7 cellular contexts compared by ENCODE assay signal in the genomic region with DNA sequence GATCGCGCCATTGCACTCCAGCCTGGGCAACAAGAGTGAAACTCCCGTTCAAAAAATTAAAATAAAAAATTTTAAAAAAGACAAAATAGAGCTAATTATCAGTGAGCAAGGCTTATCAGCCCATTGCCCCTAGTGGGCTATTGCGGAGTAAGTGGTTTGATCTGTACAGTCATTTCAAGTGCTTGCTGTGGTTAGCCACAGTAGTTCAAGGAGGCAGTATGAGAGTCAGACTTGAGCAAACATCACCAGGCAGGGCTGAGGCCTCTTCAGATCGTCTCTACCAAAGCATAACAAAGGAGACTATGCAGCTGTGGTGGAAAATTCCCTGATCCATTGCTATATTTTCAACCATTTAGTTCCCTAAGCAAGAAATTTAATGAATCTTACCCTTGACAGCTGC. TPM values are rescaled to one million over a fixed set of nuclear protein-coding genes. Genes with fewer than 3 reads are reported as not detected.
DNase-seq lines count a peak whose midpoint lies in the region; ATAC-seq and TF ChIP-seq lines count a peak whose summit lies in the region.

No MANE protein-coding gene starts in this region.

- H2AK5ac ChIP-seq in IMR-90 (ENCODE audit: low read depth, low read length) = 0 out of 2 replicates have a peak overlapping the region, but pooled peaks have one; percentile 37

- H2BK5ac ChIP-seq in IMR-90 (ENCODE audit: low read depth, low read length, poor library complexity, severe bottlenecking) = no peak overlapping the region

- peaks cover 7% of the 10 kb centered on the region for H3K4me1 ChIP-seq in IMR-90 (ENCODE audit: control insufficient read depth, insufficient read depth, low read length)
- H3K4me1 ChIP-seq in uterus = no peaks in the 10 kb centered on the region
- H3K4me1 ChIP-seq in gastrocnemius medialis = peaks cover 7 to 8% of the 10 kb centered on the region in 2 donors

- DNase-seq in IMR-90 (peak; percentile 98), memory B cell (ENCODE audit: low spot score in 2 of 2) (no peak), uterus (no peak), gastrocnemius medialis (no peak)
- DNase-seq in activated CD4-positive, alpha-beta T cell treated with anti-CD3 and anti-CD28 coated beads, Interleukin-2, amount 50 U/mL, for 1 hour = peak; percentile 36

- 0 out of 2 replicates have a peak overlapping the region, but pooled peaks have one; percentile 13 for H3K4ac ChIP-seq in IMR-90 (ENCODE audit: low read depth, low read length)

- H3K9me3 ChIP-seq in IMR-90 (ENCODE audit: control insufficient read depth, insufficient read depth, low read length) = no peaks in the 10 kb centered on the region
- H3K9me3 ChIP-seq in uterus = no peaks in the 10 kb centered on the region
- no peaks in the 10 kb centered on the region for H3K9me3 ChIP-seq in gastrocnemius medialis

- H3K4me3 ChIP-seq in IMR-90 (ENCODE audit: insufficient read depth, low read depth, low read length) = no peak overlapping the region
- H3K4me3 ChIP-seq in uterus = no peak overlapping the region
- H3K4me3 ChIP-seq in gastrocnemius medialis = no peak overlapping the region

- peak; percentile 85 for ATAC-seq in GM18505 (IDR thresholded peaks at IDR 0.05; ENCODE audit: unreplicated experiment)
- peak; percentile 84 for ATAC-seq in GM21737 (IDR thresholded peaks at IDR 0.05; ENCODE audit: unreplicated experiment)
- ATAC-seq in IMR-90 (ENCODE audit: low read depth) = peak; percentile 8; the same call in 1 of the 2 replicates
- peak; percentile 78 for ATAC-seq in memory B cell (ENCODE audit: low read depth)
- no peak for ATAC-seq in gastrocnemius medialis

- no peak overlapping the region for H3K4me3 Mint-ChIP-seq in memory B cell

- TF ChIP-seq CTCF in IMR-90 (conservative IDR thresholded peaks at IDR 0.05; ENCODE audit: low read depth, low read length) = peak; percentile 48
- TF ChIP-seq CTCF in uterus (IDR thresholded peaks at IDR 0.05) = no peak
- no peak for TF ChIP-seq CTCF in gastrocnemius medialis (IDR thresholded peaks at IDR 0.05 in 4 of 5, conservative IDR thresholded peaks at IDR 0.05 in 1 of 5)

- intact Hi-C loops in IMR-90 (cut with micrococcal nuclease) (no loop called here), uterus (cut with DNase I; ENCODE audit: low total_unique reads) (no loop called here), gastrocnemius medialis (cut with DNase I; ENCODE audit: low total_unique reads) (no loop called here)

- H3K4me1 Mint-ChIP-seq in memory B cell = peaks cover 18% of the 10 kb centered on the region

- peaks cover 2% of the 10 kb centered on the region for H3K9me3 Mint-ChIP-seq in memory B cell

- H3K9me1 ChIP-seq in IMR-90 (ENCODE audit: insufficient read depth, low read length) = no peaks in the 10 kb centered on the region

- POLR2A ChIA-PET in IMR-90 (lab: Charles Lee; ENCODE audit: unreplicated experiment) = no interaction called here

- H3K14ac ChIP-seq in IMR-90 (replicated peaks; ENCODE audit: low read depth, low read length) = 0 out of 2 replicates have a peak overlapping the region, but pooled peaks have one; percentile 0

- H3K27me3 Mint-ChIP-seq in memory B cell = peaks cover 12% of the 10 kb centered on the region

- BruUV-seq in IMR-90 (replicated peaks; lab: Mats Ljungman, UMichigan) = no TSS peak

- in situ Hi-C loops in IMR-90 (cut with MboI; ENCODE audit: low sequenced_read_pairs) = no loop called here
- in situ Hi-C loops in gastrocnemius medialis (cut with MboI; ENCODE audit: low sequenced_read_pairs in 4 of 4) = loop anchor here in 1 of 4 donors (25.0 kb wide), 1 partner anchor 311 kb away; no protein-coding TSS in a partner anchor

- no peak overlapping the region for H2BK20ac ChIP-seq in IMR-90 (ENCODE audit: low read depth, low read length)

- H3K56ac ChIP-seq in IMR-90 (ENCODE audit: extremely low read depth, insufficient read depth, low read length) = no peak overlapping the region

- TF ChIP-seq RAD21 in IMR-90 (IDR thresholded peaks at IDR 0.05; ENCODE audit: low read length) = no peak

- peak overlapping the region; percentile 22; the same call in 1 of the 2 replicates for H3K4me2 ChIP-seq in IMR-90 (ENCODE audit: low read depth, low read length)

- no peaks in the 10 kb centered on the region for H3K27me3 ChIP-seq in IMR-90 (ENCODE audit: control insufficient read depth, insufficient read depth, low read length)
- H3K27me3 ChIP-seq in uterus = no peaks in the 10 kb centered on the region
- no peaks in the 10 kb centered on the region for H3K27me3 ChIP-seq in gastrocnemius medialis

- no peak overlapping the region for H4K91ac ChIP-seq in IMR-90 (ENCODE audit: insufficient read depth, low read depth, low read length)

- H4K5ac ChIP-seq in IMR-90 (ENCODE audit: low read depth, low read length) = peak overlapping the region; percentile 51; the same call in 1 of the 2 replicates

- H3K9ac ChIP-seq in IMR-90 (ENCODE audit: low read depth, low read length) = peak overlapping the region; percentile 13; the same call in 1 of the 2 replicates

- no peaks in the 10 kb centered on the region; the same call in none of the 2 replicates for H4K20me1 ChIP-seq in IMR-90 (ENCODE audit: insufficient read depth, low read length)

- H3K23ac ChIP-seq in IMR-90 (ENCODE audit: low read depth, low read length) = no peak overlapping the region

- H3K36me3 ChIP-seq in IMR-90 (ENCODE audit: control insufficient read depth, insufficient read depth, low read length) (peaks cover 8% of the 10 kb centered on the region), uterus (no peaks in the 10 kb centered on the region), gastrocnemius medialis (no peaks in the 10 kb centered on the region)

- TF ChIP-seq POLR2A in GM18505 (IDR thresholded peaks at IDR 0.05; ENCODE audit: borderline replicate concordance, extremely low read depth, insufficient read depth, insufficient read length) (no peak), IMR-90 (IDR thresholded peaks at IDR 0.05; ENCODE audit: low read depth, low read length) (no peak), uterus (IDR thresholded peaks at IDR 0.05) (no peak), gastrocnemius medialis (IDR thresholded peaks at IDR 0.05) (no peak)

- H3K18ac ChIP-seq in IMR-90 (ENCODE audit: low read depth, low read length) = peak overlapping the region; percentile 32; the same call in 1 of the 2 replicates

- 0% methylated on average over 1 of the region's 5 CpGs; no CpG with 5 or more reads in 1 of the 2 experiments for WGBS in IMR-90 (ENCODE audit: extremely low coverage in 2 of 2, insufficient read length in 1 of 2), 2 experiments

- no peak overlapping the region for H3K27ac Mint-ChIP-seq in memory B cell

- H2AFZ ChIP-seq in IMR-90 (replicated peaks; ENCODE audit: low read length, poor library complexity) = no peak overlapping the region

- dilution Hi-C loops in IMR-90 (cut with HindIII; ENCODE audit: low sequenced_read_pairs, unreplicated experiment) = no loop called here

- peak overlapping the region; percentile 31; the same call in 1 of the 2 replicates for H2BK120ac ChIP-seq in IMR-90 (ENCODE audit: low read depth, low read length)

- no peaks in the 10 kb centered on the region for H3K36me3 Mint-ChIP-seq in memory B cell

- H4K8ac ChIP-seq in IMR-90 (ENCODE audit: low read depth in 2 of 2, low read length in 2 of 2) = peak overlapping the region in 1 of 2 experiments; percentile 52; a peak in 2 of 4 replicates

- no peak overlapping the region for H2AK9ac ChIP-seq in IMR-90 (replicated peaks; ENCODE audit: low read depth, low read length, poor library complexity)

- H3K27ac ChIP-seq in IMR-90 (ENCODE audit: insufficient read depth, low read length) (no peak overlapping the region), uterus (no peak overlapping the region), gastrocnemius medialis (no peak overlapping the region)

- H2BK15ac ChIP-seq in IMR-90 (ENCODE audit: low read depth, low read length) = 0 out of 3 replicates have a peak overlapping the region, but pooled peaks have one; percentile 10

- CTCF ChIA-PET in IMR-90 (lab: Yijun Ruan, JAX) = interaction anchor here (0.8 kb wide), 1 partner anchor 15 kb away, joined by 3 read pairs; no protein-coding TSS in a partner anchor

- peaks cover 11 to 65% of the 10 kb centered on the region in 2 experiments for H3K79me1 ChIP-seq in IMR-90 (ENCODE audit: low read depth in 1 of 2, low read length in 2 of 2)

TF ChIP-seq in IMR-90, 13 proteins besides CTCF, POLR2A, EP300 and RAD21 (continues in another document):
- no peak for TF ChIP-seq CHD1 (IDR thresholded peaks at IDR 0.05; ENCODE audit: low read depth, low read length)
- TF ChIP-seq, protein P1, sequence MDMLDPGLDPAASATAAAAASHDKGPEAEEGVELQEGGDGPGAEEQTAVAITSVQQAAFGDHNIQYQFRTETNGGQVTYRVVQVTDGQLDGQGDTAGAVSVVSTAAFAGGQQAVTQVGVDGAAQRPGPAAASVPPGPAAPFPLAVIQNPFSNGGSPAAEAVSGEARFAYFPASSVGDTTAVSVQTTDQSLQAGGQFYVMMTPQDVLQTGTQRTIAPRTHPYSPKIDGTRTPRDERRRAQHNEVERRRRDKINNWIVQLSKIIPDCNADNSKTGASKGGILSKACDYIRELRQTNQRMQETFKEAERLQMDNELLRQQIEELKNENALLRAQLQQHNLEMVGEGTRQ (IDR thresholded peaks at IDR 0.05; ENCODE audit: low read depth, low read length) = no peak
- peak; percentile 51; the same call in 1 of the 2 replicates for TF ChIP-seq BHLHE40 (IDR thresholded peaks at IDR 0.05; ENCODE audit: low read depth, low read length)
- peak; percentile 71 for TF ChIP-seq FOS (IDR thresholded peaks at IDR 0.05; ENCODE audit: low read depth, low read length)
- TF ChIP-seq MAFK (IDR thresholded peaks at IDR 0.05; ENCODE audit: low read depth, low read length) = 0 out of 2 replicates have a peak, but pooled peaks have one; percentile 4
- no peak for TF ChIP-seq RFX5 (IDR thresholded peaks at IDR 0.05; ENCODE audit: low read depth, low read length)
- peak; percentile 75 for TF ChIP-seq RCOR1 (IDR thresholded peaks at IDR 0.05; ENCODE audit: insufficient replicate concordance, low read length)
- TF ChIP-seq CEBPB (IDR thresholded peaks at IDR 0.05; ENCODE audit: low read depth, low read length) = peak; percentile 83
- peak; percentile 44; the same call in 1 of the 2 replicates for TF ChIP-seq MAZ (IDR thresholded peaks at IDR 0.05; ENCODE audit: borderline replicate concordance, low read depth, low read length)

RNA-seq across cellular contexts. Expression of gene SBF2, which starts 4.3 kb away (rescaled TPM):
- total RNA-seq in IMR-90 (2012; rRNA removed) (45.8 and 51.8 TPM in 2 replicates), uterus (100 to 1,000 TPM in 2 of 4 donors, 10 to 100 TPM in 2; 45.0 to 202 (median 98.0) TPM), gastrocnemius medialis (10 to 100 TPM; 19.3 to 28.1 (median 25.8) TPM)
- 21.7 and 23.8 TPM in 2 replicates for polyA plus RNA-seq in IMR-90 (2012; rRNA removed)
- polyA plus RNA-seq in IMR-90 (2012; cell fraction: cytosol; rRNA removed) = 7.6 and 9.9 TPM in 2 replicates
- 13.3 and 78.3 TPM in 2 replicates for polyA plus RNA-seq in IMR-90 (2012; cell fraction: nucleus; rRNA removed; ENCODE audit: low replicate concordance)

RNA-seq across cellular contexts. Expression of gene ADM, which starts 6.5 kb away (rescaled TPM):
- total RNA-seq in IMR-90 (2012; rRNA removed) = 328 and 559 TPM in 2 replicates
- 268 and 357 TPM in 2 replicates for polyA plus RNA-seq in IMR-90 (2012; rRNA removed)
- polyA plus RNA-seq in IMR-90 (2012; cell fraction: cytosol; rRNA removed) = 627 and 1,317 TPM in 2 replicates
- polyA plus RNA-seq in IMR-90 (2012; cell fraction: nucleus; rRNA removed; ENCODE audit: low replicate concordance) = 480 and 671 TPM in 2 replicates
- 100 to 1,000 TPM in 1 of 4 donors, 10 to 100 TPM in 3; 27.9 to 151 (median 47.2) TPM for total RNA-seq in uterus
- 100 to 1,000 TPM in 1 of 4 donors, 10 to 100 TPM in 3; 40.4 to 194 (median 57.7) TPM for total RNA-seq in gastrocnemius medialis

Comparison
In these comparisons a context has a peak if more than half of its experiments do, and no peak if none do; other contexts are left out.
1. ATAC-seq: peak in GM18505 (single experiment), GM21737 (single experiment), IMR-90 (single experiment) and memory B cell (single experiment); none in gastrocnemius medialis (0 of 2).
2. DNase-seq: peak in IMR-90 (single experiment) and activated CD4-positive, alpha-beta T cell treated with anti-CD3 and anti-CD28 coated beads, Interleukin-2, amount 50 U/mL, for 1 hour (single experiment); none in memory B cell (0 of 2), uterus (0 of 2) and gastrocnemius medialis (0 of 2).